Comparison of ENCODE assay signal across 27 cellular contexts in the genomic region with DNA sequence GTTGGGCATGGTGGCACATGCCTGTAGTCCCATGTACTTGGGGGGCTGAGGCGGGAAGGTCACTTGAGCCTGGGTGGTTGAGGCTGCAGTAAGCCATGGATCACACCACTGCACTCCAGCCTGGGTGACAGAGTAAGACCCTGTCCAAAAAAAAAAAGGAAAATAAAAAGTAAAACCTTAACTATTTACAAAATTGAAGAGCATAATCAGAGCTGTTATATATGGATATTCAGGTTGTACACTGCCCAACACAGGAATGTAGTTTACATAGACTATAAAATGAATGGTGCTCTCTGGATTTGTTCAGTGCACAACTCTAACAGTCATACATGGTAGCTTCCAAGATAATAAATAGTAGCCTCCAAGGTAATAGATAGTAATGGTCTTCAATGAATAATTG.
"Had no signal": no experiment of that assay in that cellular context is flagged by ENCODE, and none has a peak within 500 bp of the region (broad histone marks: within the 10 kb centered on the region; RNA-seq: fewer than 3 reads in every experiment).

No MANE protein-coding gene starts in this region.

- H3K4me1 ChIP-seq: gastroesophageal sphincter, uterus had no signal

- FAIRE-seq: astrocyte, TTC549 had no signal

- H3K36me3 ChIP-seq: brain microvascular endothelial cell, gastroesophageal sphincter, left ventricle myocardium inferior, neutrophil, thoracic aorta, uterus had no signal

- H3K27me3 ChIP-seq: brain microvascular endothelial cell, gastroesophageal sphincter, neutrophil, uterus had no signal

- DNase-seq: activated CD4-positive, alpha-beta memory T cell treated with anti-CD3 and anti-CD28 coated beads for 36 hours; activated CD4-positive, alpha-beta T cell treated with anti-CD3 and anti-CD28 coated beads for 4 hours; activated CD8-positive, alpha-beta memory T cell treated with anti-CD3 and anti-CD28 coated beads, Interleukin-2, amount 50 U/mL, for 4 hours; activated gamma-delta T cell; activated naive CD4-positive, alpha-beta T cell treated with anti-CD3 and anti-CD28 coated beads, Interleukin-2, amount 10 ng/mL, durations not matched to agents 7 days and 5 days; activated naive CD8-positive, alpha-beta T cell treated with anti-CD3 and anti-CD28 coated beads, Interleukin-2, amount 10 ng/mL, durations not matched to agents 7 days and 5 days; activated T-cell treated with anti-CD3 and anti-CD28 coated beads, Interleukin-2, amount 50 U/mL, for 1 hour; effector memory CD8-positive, alpha-beta T cell; erythroblast; hippocampal formation; left ventricle myocardium inferior; stimulated activated CD4-positive, alpha-beta T cell treated with anti-CD3 and anti-CD28 coated beads, Interleukin-12 subunit alpha, Interleukin-12 subunit beta, amount 100 ng/mL, for 4 hours; stimulated activated CD4-positive, alpha-beta T cell treated with anti-CD3 and anti-CD28 coated beads, Interleukin-4, amount 100 ng/mL, for 24 hours; T-helper 9 cell; trophoblast cell; uterus had no signal

- H3K4me3 ChIP-seq: coronary artery, gastroesophageal sphincter, left ventricle myocardium inferior, lung, skin epidermis, thoracic aorta, uterus had no signal

- ATAC-seq: effector memory CD8-positive, alpha-beta T cell; gastroesophageal sphincter; stimulated activated effector memory CD8-positive, alpha-beta T cell treated with anti-CD3 and anti-CD28 coated beads, Interleukin-12 subunit alpha, Interleukin-12 subunit beta, amount 100 ng/mL, for 72 hours had no signal

- H3K27ac ChIP-seq: brain microvascular endothelial cell, coronary artery, gastroesophageal sphincter, left ventricle myocardium inferior, neutrophil, skin epidermis, thoracic aorta, uterus, VCaP had no signal

- H3K9me3 ChIP-seq: gastroesophageal sphincter, neutrophil, thoracic aorta, uterus had no signal
